Comparison of ENCODE assay signal across 26 cellular contexts in the genomic region with DNA sequence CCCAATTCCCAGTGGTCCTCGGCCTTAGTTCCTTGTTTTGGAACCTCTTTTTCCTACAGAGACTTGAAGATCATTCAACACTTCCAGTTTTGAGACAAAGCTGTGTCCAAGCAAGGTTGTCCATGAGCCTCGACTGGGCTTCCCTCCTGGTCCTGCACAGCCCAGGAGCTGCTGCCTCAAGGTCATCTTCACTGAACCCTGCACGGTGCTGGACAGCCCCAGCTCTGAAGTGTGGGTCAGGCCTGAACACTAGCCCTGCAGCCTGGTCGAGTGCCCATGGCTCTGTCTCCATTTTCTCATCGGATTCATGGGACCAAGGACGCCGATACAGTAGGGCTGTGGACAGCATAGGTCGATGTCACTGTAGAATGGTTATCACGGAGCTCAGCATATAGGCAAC.
"Had no signal": no experiment of that assay in that cellular context is flagged by ENCODE, and none has a peak within 500 bp of the region (broad histone marks: within the 10 kb centered on the region; RNA-seq: fewer than 3 reads in every experiment).

No MANE protein-coding gene starts in this region.

- H3K27me3 ChIP-seq: colonic mucosa, gastrocnemius medialis, heart right ventricle, left lung had no signal

- FAIRE-seq: endometrium, islet of Langerhans, keratinocyte had no signal

- H3K9me3 ChIP-seq: colonic mucosa, esophagus squamous epithelium, gastrocnemius medialis, heart right ventricle, left lung, lower lobe of right lung had no signal

- DNase-seq: colonic mucosa; cortex of kidney; effector CD8-positive, alpha-beta T cell; effector memory CD8-positive, alpha-beta T cell; endodermal cell; erythroblast; esophagus squamous epithelium; foreskin fibroblast; foreskin melanocyte; gastrocnemius medialis; glutamatergic neuron; head of caudate nucleus; hippocampal formation; left cardiac atrium; left lung; left ventricle myocardium superior; lower lobe of right lung; mesendoderm; midbrain had no signal

- H3K4me3 Mint-ChIP-seq: dendritic cell treated with granulocyte-macrophage colony-stimulating factor and Interleukin-4, amounts not matched to agents 40 ng/mL and 50 ng/mL, for 4 days; effector memory CD8-positive, alpha-beta T cell; endodermal cell had no signal

- H3K36me3 ChIP-seq: colonic mucosa, esophagus squamous epithelium, gastrocnemius medialis, heart right ventricle, left lung, lower lobe of right lung had no signal

- H3K4me3 ChIP-seq: colonic mucosa, esophagus squamous epithelium, gastrocnemius medialis, heart right ventricle, left lung, lower lobe of right lung had no signal

- H3K9me3 Mint-ChIP-seq: effector memory CD8-positive, alpha-beta T cell; endodermal cell had no signal

- H3K4me1 Mint-ChIP-seq: endodermal cell had no signal

- H3K27ac Mint-ChIP-seq: dendritic cell treated with granulocyte-macrophage colony-stimulating factor and Interleukin-4, amounts not matched to agents 40 ng/mL and 50 ng/mL, for 4 days; effector memory CD8-positive, alpha-beta T cell; endodermal cell had no signal

- H3K27ac ChIP-seq: colonic mucosa, epithelial cell of prostate, esophagus squamous epithelium, gastrocnemius medialis, left lung, lower lobe of right lung had no signal

- ATAC-seq: effector memory CD8-positive, alpha-beta T cell; esophagus mucosa; gastrocnemius medialis; heart right ventricle; left cardiac atrium; left lung; left ventricle myocardium superior had no signal

- H3K4me1 ChIP-seq: colonic mucosa, esophagus squamous epithelium, left lung, lower lobe of right lung had no signal
